12 cellular contexts compared by ENCODE assay signal in the genomic region with DNA sequence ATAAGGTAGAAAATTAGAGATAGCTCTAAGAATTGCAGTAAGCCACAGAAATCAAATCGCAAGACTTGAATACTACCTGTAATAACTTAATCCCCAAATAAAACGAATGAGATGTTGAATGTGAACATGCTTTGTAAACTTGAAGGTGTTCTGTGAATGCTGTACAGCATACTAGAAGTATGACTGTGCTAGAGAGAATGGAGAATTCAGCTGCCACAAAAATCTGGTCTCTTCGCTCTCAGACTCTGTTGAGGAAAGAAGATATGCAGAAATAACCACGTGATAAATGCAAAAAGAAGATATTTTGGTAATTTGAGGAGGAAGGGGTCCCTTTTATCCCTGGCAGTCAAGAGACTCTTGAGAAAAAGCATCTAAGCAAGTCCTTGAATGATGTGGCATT. TPM values are rescaled to one million over a fixed set of nuclear protein-coding genes. Genes with fewer than 3 reads are reported as not detected.
DNase-seq lines count a peak whose midpoint lies in the region; ATAC-seq, FAIRE-seq and TF ChIP-seq lines count a peak whose summit lies in the region.
"Had no signal": no experiment of that assay in that cellular context is flagged by ENCODE, and none has a peak within 500 bp of the region (broad histone marks: within the 10 kb centered on the region; RNA-seq: fewer than 3 reads in every experiment).

No MANE protein-coding gene starts in this region.

- TF ChIP-seq POLR2A in GM12878 (IDR thresholded peaks at IDR 0.05; ENCODE audit: low read depth, low read length) (no peak), uterus (IDR thresholded peaks at IDR 0.05) (no peak)

- no peak overlapping the region for H3K4me3 ChIP-seq in right cardiac atrium (ENCODE audit: low read length)
- peak overlapping the region; percentile 41; the same call in 1 of the 2 replicates for H3K4me3 ChIP-seq in GM12878
- H3K4me3 ChIP-seq in left lung = no peak overlapping the region
- no peak overlapping the region for H3K4me3 ChIP-seq in uterus

- no peak for TF ChIP-seq CTCF in GM12878 (IDR thresholded peaks at IDR 0.05 in 2 of 3, conservative IDR thresholded peaks at IDR 0.05 in 1 of 3; ENCODE audit: control insufficient read depth in 2 of 3, extremely low read depth in 1 of 3, insufficient read depth in 1 of 3, low read depth in 3 of 3, low read length in 3 of 3)
- TF ChIP-seq CTCF in left lung (IDR thresholded peaks at IDR 0.05) = no peak
- no peak for TF ChIP-seq CTCF in uterus (IDR thresholded peaks at IDR 0.05)

- H3K4me1 ChIP-seq in right cardiac atrium (ENCODE audit: control insufficient read depth, insufficient read depth, low read length) (peaks cover 25% of the 10 kb centered on the region), GM12878 (ENCODE audit: control insufficient read depth, insufficient read depth, low read length) (peaks cover 46% of the 10 kb centered on the region), left lung (peaks cover 28 to 66% of the 10 kb centered on the region in 2 donors), uterus (peaks cover 11 to 12% of the 10 kb centered on the region in 2 donors)

- FAIRE-seq in GM12878 (lab: Jason Lieb, UNC) = no peak

- H3K27me3 ChIP-seq in right cardiac atrium (ENCODE audit: control insufficient read depth, insufficient read depth) = no peaks in the 10 kb centered on the region
- H3K27me3 ChIP-seq in GM12878 (replicated peaks in 1 of 2; ENCODE audit: control insufficient read depth in 2 of 2, insufficient read depth in 2 of 2, low read length in 1 of 2) = no peaks in the 10 kb centered on the region
- H3K27me3 ChIP-seq in left lung = no peaks in the 10 kb centered on the region
- H3K27me3 ChIP-seq in uterus = no peaks in the 10 kb centered on the region
- H3K27me3 ChIP-seq: neutrophil had no signal

- H3K4me2 ChIP-seq in GM12878 (ENCODE audit: control insufficient read depth, insufficient read depth) = peak overlapping the region; percentile 76

- CTCF ChIA-PET in GM12878 (lab: Yijun Ruan, JAX) = interaction anchor here (0.6 to 11.4 kb wide), 12 partner anchors 15 to 94 kb away, joined by 3 to 107 read pairs (median 4); no protein-coding TSS in a partner anchor

- POLR2A ChIA-PET in GM12878 (lab: Charles Lee) = interaction anchor here (0.7 to 14.2 kb wide), 8 partner anchors 8 to 68 kb away, joined by 3 to 453 read pairs (median 4); no protein-coding TSS in a partner anchor

- H3K27ac ChIP-seq in right cardiac atrium (ENCODE audit: low read length) = peak overlapping the region; percentile 82
- peak overlapping the region; percentile 33; the same call in 1 of the 2 replicates for H3K27ac ChIP-seq in GM12878 (ENCODE audit: control insufficient read depth, insufficient read depth)
- peak overlapping the region; percentile 7 to 57 for H3K27ac ChIP-seq in left lung
- H3K27ac ChIP-seq in uterus = peak overlapping the region; percentile 99 to 100
- H3K27ac ChIP-seq: neutrophil had no signal

- 92% methylated on average over 4 of the region's 4 CpGs for WGBS in right cardiac atrium
- 46% methylated on average over 4 of the region's 4 CpGs for WGBS in GM12878 (ENCODE audit: insufficient coverage, insufficient replicate concordance, low lambda C conversion rate, missing lambda C conversion rate)

- no peaks in the 10 kb centered on the region for H4K20me1 ChIP-seq in GM12878 (ENCODE audit: control insufficient read depth, insufficient read depth)

- no peaks in the 10 kb centered on the region for H3K9me3 ChIP-seq in right cardiac atrium (ENCODE audit: control insufficient read depth, low read length)
- no peaks in the 10 kb centered on the region for H3K9me3 ChIP-seq in GM12878 (replicated peaks; ENCODE audit: control insufficient read depth, insufficient read depth, low read length)
- no peaks in the 10 kb centered on the region for H3K9me3 ChIP-seq in left lung
- H3K9me3 ChIP-seq in uterus = no peaks in the 10 kb centered on the region
- H3K9me3 ChIP-seq: neutrophil had no signal

- no peak for ATAC-seq in right cardiac atrium
- ATAC-seq in Right ventricle myocardium superior (ENCODE audit: poor library complexity) = no peak
- no peak for ATAC-seq in GM12878
- ATAC-seq in left lung = no peak
- no peak for ATAC-seq in esophagus mucosa
- ATAC-seq: activated CD4-positive, CD25-positive, alpha-beta regulatory T cell treated with anti-CD3 and anti-CD28 coated beads, Interleukin-2, amount 50 U/mL, for 24 hours had no signal

- intact Hi-C loops in right cardiac atrium (cut with DNase I) = no loop called here
- intact Hi-C loops in Right ventricle myocardium superior (cut with DNase I) = loop anchor here (5.0 kb wide), 1 partner anchor 38 kb away; the partner anchor contains the start of gene ZBTB38
- intact Hi-C loops in GM12878 (cut with micrococcal nuclease; ENCODE audit: unreplicated experiment) = no loop called here
- intact Hi-C loops in left lung (cut with DNase I) = no loop called here
- intact Hi-C loops in uterus (cut with DNase I; ENCODE audit: low total_unique reads) = no loop called here

- H3K79me2 ChIP-seq in GM12878 (ENCODE audit: control insufficient read depth, insufficient read depth, low read length) = peaks cover 89% of the 10 kb centered on the region

- no peak for TF ChIP-seq EP300 in GM12878 (IDR thresholded peaks at IDR 0.05; ENCODE audit: borderline replicate concordance in 1 of 2, control insufficient read depth in 1 of 2, low read depth in 2 of 2, low read length in 2 of 2)

- no peak overlapping the region for H3K9ac ChIP-seq in GM12878 (ENCODE audit: control insufficient read depth, insufficient read depth, low read length)

- DNase-seq in right cardiac atrium (no peak), Right ventricle myocardium superior (no peak), GM12878 (ENCODE audit: low read depth, low spot score) (no peak), left lung (no peak), uterus (no peak), NCI-H748 treated with DMSO at 0.1 percent for 48 hours (lab: John Stamatoyannopoulos, UW) (no peak), NAMALWA (ENCODE audit: low spot score) (no peak)
- DNase-seq: activated naive CD4-positive, alpha-beta T cell treated with anti-CD3 and anti-CD28 coated beads, Interleukin-2, amount 10 ng/mL, durations not matched to agents 7 days and 5 days; NCI-H69 had no signal

- TSS peak; percentile 30 for BruUV-seq in GM12878 (replicated peaks; lab: Mats Ljungman, UMichigan)

- in situ Hi-C loops in GM12878 (cut with MboI) = no loop called here

- SMC1A ChIA-PET in GM12878 (lab: Charles Lee; ENCODE audit: uncharacterized antibody, unreplicated experiment) = interaction anchor here (0.9 to 18.5 kb wide), 13 partner anchors 8 to 94 kb away, joined by 3 to 573 read pairs (median 7); partner anchors contain the start of gene ZBTB38

- H2AFZ ChIP-seq in GM12878 (ENCODE audit: control insufficient read depth, low read depth, low read length) = no peak overlapping the region

- H3K36me3 ChIP-seq in GM12878 (ENCODE audit: control insufficient read depth in 2 of 2, insufficient read depth in 2 of 2, low read length in 1 of 2) (peaks cover 1 to 34% of the 10 kb centered on the region in 2 experiments; a peak in 3 of 4 replicates), left lung (peaks cover 0 to 40% of the 10 kb centered on the region in 2 donors), uterus (no peaks in the 10 kb centered on the region)

- no peak for TF ChIP-seq RAD21 in GM12878 (IDR thresholded peaks at IDR 0.05; ENCODE audit: insufficient read depth, low read depth, low read length)

- RAD21 ChIA-PET in GM12878 (lab: Charles Lee; ENCODE audit: unreplicated experiment) = interaction anchor here (1.2 to 14.3 kb wide), 5 partner anchors 20 to 60 kb away, joined by 3 to 387 read pairs (median 31); no protein-coding TSS in a partner anchor

TF ChIP-seq in GM12878, 131 proteins besides CTCF, POLR2A, EP300 and RAD21 (continues in another document):
- no peak for TF ChIP-seq ZBTB33 (IDR thresholded peaks at IDR 0.05)
- no peak for TF ChIP-seq YY1 (IDR thresholded peaks at IDR 0.05; ENCODE audit: low read depth, low read length)
- no peak for TF ChIP-seq TBL1XR1 (IDR thresholded peaks at IDR 0.05; ENCODE audit: low read depth, low read length)
- no peak for TF ChIP-seq IKZF2 (IDR thresholded peaks at IDR 0.05)
- no peak for TF ChIP-seq IRF4 (IDR thresholded peaks at IDR 0.05; ENCODE audit: low read depth, low read length)

RNA-seq across cellular contexts. Expression of gene ZBTB38, which starts 37.3 kb away (rescaled TPM):
- 10 to 100 TPM; 68.6 to 76.9 (median 73.6) TPM for total RNA-seq in right cardiac atrium
- 14.6 TPM for polyA plus RNA-seq in right cardiac atrium
- total RNA-seq in Right ventricle myocardium superior = 89.6 TPM
- total RNA-seq in GM12878 (2013; cell fraction: nucleolus; rRNA removed) = 322 and 349 TPM in 2 replicates
- total RNA-seq in GM12878 (2014; rRNA removed) = 99.6 and 121 TPM in 2 replicates
- total RNA-seq in GM12878 (2014; rRNA removed; fragmentation: Illumina TruSeq; extraction: Trizol) = 115 and 120 TPM in 2 replicates
- total RNA-seq in GM12878 (2021) = 107 TPM in 2 replicates
- 41.0 TPM for polyA plus RNA-seq in GM12878 (2011; ENCODE audit: low read depth)
- 63.3 and 66.4 TPM in 2 replicates for polyA plus RNA-seq in GM12878 (2011; rRNA removed)
- 39.5 and 46.7 TPM in 2 replicates for polyA plus RNA-seq in GM12878 (2011; cell fraction: cytosol; rRNA removed)
- polyA plus RNA-seq in GM12878 (2011; cell fraction: nucleus; rRNA removed) = 79.0 and 87.0 TPM in 2 replicates
- polyA plus RNA-seq in GM12878 (2012) = 34.3 and 59.6 TPM in 2 replicates
- polyA plus RNA-seq in GM12878 (2014; fragmentation: Illumina TruSeq; extraction: Trizol) = 91.5 and 109 TPM in 2 replicates
- polyA plus RNA-seq in GM12878 (2014; fragmentation: Nextera tagmentation; extraction: Ambion mirVana) = 10 to 100 TPM; 34.2 to 53.6 TPM
- polyA plus RNA-seq in GM12878 (2014; rRNA removed) = 45.4 and 50.3 TPM in 2 replicates
- 10 to 100 TPM; 85.8 to 97.5 TPM for polyA plus RNA-seq in GM12878 (2016; fragmentation: Nextera tagmentation; extraction: Ambion mirVana)
- 168 and 259 TPM in 2 replicates for polyA minus RNA-seq in GM12878 (2011; rRNA and poly(A)+ RNA removed)
- polyA minus RNA-seq in GM12878 (2011; cell fraction: cytosol; rRNA and poly(A)+ RNA removed) = 57.7 and 59.8 TPM in 2 replicates
- 151 and 195 TPM in 2 replicates for polyA minus RNA-seq in GM12878 (2011; cell fraction: nucleus; rRNA and poly(A)+ RNA removed)
- total RNA-seq in left lung = 10 to 100 TPM; 84.0 to 91.4 TPM
- total RNA-seq in uterus = 100 to 1,000 TPM; 125 to 183 (median 149) TPM
- total RNA-seq in esophagus mucosa = 18.4 TPM

Comparison
In these comparisons a context has a peak if more than half of its experiments do, and no peak if none do; other contexts are left out.
1. H3K27ac ChIP-seq: peak in every context shown above with its lines; median percentile 100 in uterus; 82 in right cardiac atrium; 33 in GM12878; 32 in left lung.